ENCODE assay signal across 9 cellular contexts in genomic region chr2:240136671-240137292, GRCh38. TPM values are rescaled to one million over a fixed set of nuclear protein-coding genes. Genes with fewer than 3 reads are reported as not detected.
A peak's percentile ranks its signal among the peaks of the same experiment; 100 is the strongest.
DNase-seq lines count a peak whose midpoint lies in the region; ATAC-seq and TF ChIP-seq lines count a peak whose summit lies in the region.
"Had no signal": no experiment of that assay in that cellular context is flagged by ENCODE, and none has a peak within 500 bp of the region (broad histone marks: within the 10 kb centered on the region; RNA-seq: fewer than 3 reads in every experiment).

No MANE protein-coding gene starts in this region.

- intact Hi-C loops in dendritic cell treated with granulocyte-macrophage colony-stimulating factor and Interleukin-4, amounts not matched to agents 40 ng/mL and 50 ng/mL, for 4 days (cut with micrococcal nuclease) = no loop called here
- intact Hi-C loops in uterus (cut with DNase I; ENCODE audit: low total_unique reads) = no loop called here

- H3K4me1 Mint-ChIP-seq in dendritic cell treated with granulocyte-macrophage colony-stimulating factor and Interleukin-4, amounts not matched to agents 40 ng/mL and 50 ng/mL, for 4 days (ENCODE audit: low read depth) = peaks cover 33% of the 10 kb centered on the region

- H3K27ac ChIP-seq in OCI-LY3 (ENCODE audit: low read length) (no peak overlapping the region), uterus (peak overlapping the region; percentile 55 to 63)

- TF ChIP-seq CTCF in BE2C (IDR thresholded peaks at IDR 0.05; ENCODE audit: low read depth, low read length) (no peak), OCI-LY3 (IDR thresholded peaks at IDR 0.05; ENCODE audit: low read depth, low read length) (no peak), uterus (IDR thresholded peaks at IDR 0.05) (no peak)

- H3K27me3 ChIP-seq in BE2C (peaks cover 9% of the 10 kb centered on the region; the same call in 1 of the 2 replicates), OCI-LY3 (ENCODE audit: low read depth, low read length) (no peaks in the 10 kb centered on the region), mucosa of stomach (ENCODE audit: control insufficient read depth, insufficient read depth, low read length) (peaks cover 5% of the 10 kb centered on the region), uterus (no peaks in the 10 kb centered on the region)

- peaks cover 27% of the 10 kb centered on the region for H3K27me3 Mint-ChIP-seq in dendritic cell treated with granulocyte-macrophage colony-stimulating factor and Interleukin-4, amounts not matched to agents 40 ng/mL and 50 ng/mL, for 4 days

- H3K36me3 ChIP-seq in BE2C = peaks cover 20% of the 10 kb centered on the region
- peaks cover 3% of the 10 kb centered on the region for H3K36me3 ChIP-seq in OCI-LY3 (replicated peaks; ENCODE audit: low read depth, low read length)
- no peaks in the 10 kb centered on the region for H3K36me3 ChIP-seq in mucosa of stomach (ENCODE audit: control insufficient read depth, insufficient read depth, low read length)
- H3K36me3 ChIP-seq in uterus = no peaks in the 10 kb centered on the region

- H3K79me2 ChIP-seq in OCI-LY3 (ENCODE audit: low read length) = peaks cover 24% of the 10 kb centered on the region

- H4K20me1 ChIP-seq in OCI-LY3 (ENCODE audit: insufficient read depth, low read length) = no peaks in the 10 kb centered on the region

- H3K4me3 ChIP-seq in BE2C (ENCODE audit: low read depth, low read length) (peak overlapping the region; percentile 97), OCI-LY3 (ENCODE audit: low read length) (peak overlapping the region; percentile 99), mucosa of stomach (ENCODE audit: low read length) (peak overlapping the region; percentile 97), uterus (peak overlapping the region; percentile 70 to 87)

- peak overlapping the region; percentile 83 for H3K4me3 Mint-ChIP-seq in dendritic cell treated with granulocyte-macrophage colony-stimulating factor and Interleukin-4, amounts not matched to agents 40 ng/mL and 50 ng/mL, for 4 days

- H3K9ac ChIP-seq in OCI-LY3 (ENCODE audit: low read length) = peak overlapping the region; percentile 82
- H3K9ac ChIP-seq in mucosa of stomach (ENCODE audit: low read length) = peak overlapping the region; percentile 95

- ATAC-seq in GM21447 (IDR thresholded peaks at IDR 0.05; ENCODE audit: unreplicated experiment) = peak; percentile 13

- peaks cover 38% of the 10 kb centered on the region for H3K36me3 Mint-ChIP-seq in dendritic cell treated with granulocyte-macrophage colony-stimulating factor and Interleukin-4, amounts not matched to agents 40 ng/mL and 50 ng/mL, for 4 days (ENCODE audit: low read depth)

- no peaks in the 10 kb centered on the region for H3K9me3 Mint-ChIP-seq in dendritic cell treated with granulocyte-macrophage colony-stimulating factor and Interleukin-4, amounts not matched to agents 40 ng/mL and 50 ng/mL, for 4 days

- no peaks in the 10 kb centered on the region for H3K9me3 ChIP-seq in BE2C
- no peaks in the 10 kb centered on the region for H3K9me3 ChIP-seq in OCI-LY3 (ENCODE audit: insufficient read depth, low read length)
- no peaks in the 10 kb centered on the region for H3K9me3 ChIP-seq in mucosa of stomach (ENCODE audit: control insufficient read depth, low read length)
- no peaks in the 10 kb centered on the region for H3K9me3 ChIP-seq in uterus

- no peak for DNase-seq in BE2C
- no peak for DNase-seq in uterus
- DNase-seq in superior temporal gyrus (ENCODE audit: extremely low spot score) = no peak
- DNase-seq in NCI-H69 (lab: John Stamatoyannopoulos, UW) = no peak

- peak overlapping the region; percentile 85 for H3K27ac Mint-ChIP-seq in dendritic cell treated with granulocyte-macrophage colony-stimulating factor and Interleukin-4, amounts not matched to agents 40 ng/mL and 50 ng/mL, for 4 days

- H3K4me1 ChIP-seq in BE2C = no peaks in the 10 kb centered on the region; the same call in 1 of the 2 replicates
- H3K4me1 ChIP-seq in OCI-LY3 (ENCODE audit: low read length) = peaks cover 10% of the 10 kb centered on the region; the same call in 1 of the 2 replicates
- H3K4me1 ChIP-seq in mucosa of stomach (ENCODE audit: control insufficient read depth, insufficient read depth, low read length) = peaks cover 12% of the 10 kb centered on the region
- H3K4me1 ChIP-seq in uterus = peaks cover 0 to 12% of the 10 kb centered on the region in 2 donors

- no peak for TF ChIP-seq POLR2A in uterus (IDR thresholded peaks at IDR 0.05)

- H3K4me2 ChIP-seq in OCI-LY3 (ENCODE audit: low read length) = peak overlapping the region; percentile 80

- H2AFZ ChIP-seq in OCI-LY3 (ENCODE audit: low read depth, low read length) = peak overlapping the region; percentile 96

RNA-seq across cellular contexts. Expression of gene COPS9, which starts 0.7 kb away (rescaled TPM):
- polyA plus RNA-seq in BE2C (2012; ENCODE audit: insufficient read depth, insufficient read length, low read depth) = 395 TPM
- 100 to 1,000 TPM in 2 of 4 donors, 10 to 100 TPM in 2; 14.1 to 189 (median 98.0) TPM for total RNA-seq in uterus

RNA-seq across cellular contexts. Expression of gene OTOS, which starts 3.7 kb away (rescaled TPM):
- not detected for polyA plus RNA-seq in BE2C (2012; ENCODE audit: insufficient read depth, insufficient read length, low read depth)
- total RNA-seq in uterus = not detected
- total RNA-seq: myocyte had no signal
